ENCODE assay signal across 28 cellular contexts in genomic region chr10:102827597-102827975, GRCh38. TPM values are rescaled to one million over a fixed set of nuclear protein-coding genes. Genes with fewer than 3 reads are reported as not detected.
A peak's percentile ranks its signal among the peaks of the same experiment; 100 is the strongest.
DNase-seq lines count a peak whose midpoint lies in the region; ATAC-seq and TF ChIP-seq lines count a peak whose summit lies in the region.
"Had no signal": no experiment of that assay in that cellular context is flagged by ENCODE, and none has a peak within 500 bp of the region (broad histone marks: within the 10 kb centered on the region; RNA-seq: fewer than 3 reads in every experiment).

No MANE protein-coding gene starts in this region.

- no peak overlapping the region for H2AK5ac ChIP-seq in IMR-90 (ENCODE audit: low read depth, low read length)

- H4K8ac ChIP-seq in IMR-90 (ENCODE audit: low read depth in 2 of 2, low read length in 2 of 2): no peak overlapping the region

- H3K9me2 ChIP-seq in PC-9 (ENCODE audit: insufficient read depth): no peaks in the 10 kb centered on the region

- H3K27ac ChIP-seq in IMR-90 (ENCODE audit: insufficient read depth, low read length) (no peak overlapping the region), neural progenitor cell (no peak overlapping the region), PC-9 (no peak overlapping the region)
- H3K27ac ChIP-seq: BLaER1 had no signal

- no peak overlapping the region for H4K91ac ChIP-seq in IMR-90 (ENCODE audit: insufficient read depth, low read depth, low read length)

- no peak overlapping the region for H3K4me3 Mint-ChIP-seq in neural progenitor cell
- H3K4me3 Mint-ChIP-seq: CD14-positive monocyte; CD4-positive, alpha-beta memory T cell; CD4-positive, CD25-positive, alpha-beta regulatory T cell; CD8-positive, alpha-beta memory T cell had no signal

- H3K23ac ChIP-seq in IMR-90 (ENCODE audit: low read depth, low read length): no peak overlapping the region

- no peak for TF ChIP-seq POLR2A in IMR-90 (IDR thresholded peaks at IDR 0.05; ENCODE audit: low read depth, low read length)

- H2BK15ac ChIP-seq in IMR-90 (ENCODE audit: low read depth, low read length): no peak overlapping the region

- H3K27me3 Mint-ChIP-seq in neural progenitor cell (ENCODE audit: insufficient read depth, low read depth): peaks cover 3% of the 10 kb centered on the region

- no peak overlapping the region for H2AFZ ChIP-seq in IMR-90 (replicated peaks; ENCODE audit: low read length, poor library complexity)
- H2AFZ ChIP-seq in neural progenitor cell (replicated peaks): no peak overlapping the region
- H2AFZ ChIP-seq in PC-9: no peak overlapping the region

- H3K4me1 Mint-ChIP-seq in neural progenitor cell: peaks cover 7% of the 10 kb centered on the region
- H3K4me1 Mint-ChIP-seq: CD14-positive monocyte; CD4-positive, CD25-positive, alpha-beta regulatory T cell; CD8-positive, alpha-beta memory T cell had no signal

- H3K79me1 ChIP-seq in IMR-90 (ENCODE audit: low read depth in 1 of 2, low read length in 2 of 2): no peaks in the 10 kb centered on the region

- H3K4me2 ChIP-seq in IMR-90 (ENCODE audit: low read depth, low read length) (no peak overlapping the region), neural progenitor cell (no peak overlapping the region), PC-9 (no peak overlapping the region)
- H3K4me2 ChIP-seq: BLaER1 had no signal

- H3F3A ChIP-seq in neural progenitor cell (ENCODE audit: low read depth) (no peaks in the 10 kb centered on the region), PC-9 (ENCODE audit: insufficient read depth, low read depth) (no peaks in the 10 kb centered on the region)

- H2AK9ac ChIP-seq in IMR-90 (replicated peaks; ENCODE audit: low read depth, low read length, poor library complexity): no peak overlapping the region

- BruUV-seq in IMR-90 (replicated peaks; lab: Mats Ljungman, UMichigan) (no TSS peak), PC-9 (replicated peaks; lab: Mats Ljungman, UMichigan) (no TSS peak)

- H3K4me3 ChIP-seq in IMR-90 (ENCODE audit: insufficient read depth, low read depth, low read length) (no peak overlapping the region), neural progenitor cell (no peak overlapping the region), PC-9 (no peak overlapping the region)
- H3K4me3 ChIP-seq: BLaER1, GM12878 had no signal

- H4K20me1 ChIP-seq in IMR-90 (ENCODE audit: insufficient read depth, low read length) (no peaks in the 10 kb centered on the region), neural progenitor cell (ENCODE audit: low read depth) (no peaks in the 10 kb centered on the region), PC-9 (ENCODE audit: insufficient read depth) (no peaks in the 10 kb centered on the region)
- H4K20me1 ChIP-seq: BLaER1 had no signal

- H3K36me3 Mint-ChIP-seq in neural progenitor cell: no peaks in the 10 kb centered on the region
- H3K36me3 Mint-ChIP-seq: CD14-positive monocyte; CD4-positive, alpha-beta memory T cell; CD4-positive, CD25-positive, alpha-beta regulatory T cell; CD8-positive, alpha-beta memory T cell had no signal

- H3K36me3 ChIP-seq in IMR-90 (ENCODE audit: control insufficient read depth, insufficient read depth, low read length) (no peaks in the 10 kb centered on the region), neural progenitor cell (no peaks in the 10 kb centered on the region), PC-9 (ENCODE audit: low read depth) (no peaks in the 10 kb centered on the region)
- H3K36me3 ChIP-seq: BE2C, BLaER1 had no signal

- H3K4me1 ChIP-seq in IMR-90 (ENCODE audit: control insufficient read depth, insufficient read depth, low read length): no peaks in the 10 kb centered on the region
- H3K4me1 ChIP-seq in neural progenitor cell: no peaks in the 10 kb centered on the region
- H3K4me1 ChIP-seq in PC-9 (replicated peaks; ENCODE audit: insufficient read depth): no peaks in the 10 kb centered on the region
- H3K4me1 ChIP-seq: BE2C had no signal

- H3K9ac ChIP-seq in IMR-90 (ENCODE audit: low read depth, low read length) (no peak overlapping the region), neural progenitor cell (no peak overlapping the region)
- H3K9ac ChIP-seq: BLaER1 had no signal

- TF ChIP-seq RAD21 in IMR-90 (IDR thresholded peaks at IDR 0.05; ENCODE audit: low read length): no peak

- peak overlapping the region; percentile 41; the same call in 1 of the 2 replicates for H3K14ac ChIP-seq in IMR-90 (replicated peaks; ENCODE audit: low read depth, low read length)

- H3K4ac ChIP-seq in IMR-90 (ENCODE audit: low read depth, low read length): no peak overlapping the region

- no peaks in the 10 kb centered on the region for H3K9me3 ChIP-seq in IMR-90 (ENCODE audit: control insufficient read depth, insufficient read depth, low read length)
- H3K9me3 ChIP-seq in neural progenitor cell (ENCODE audit: low read depth): no peaks in the 10 kb centered on the region
- no peaks in the 10 kb centered on the region for H3K9me3 ChIP-seq in PC-9 (ENCODE audit: insufficient read depth, low read depth)
- H3K9me3 ChIP-seq: BE2C had no signal

- in situ Hi-C loops in IMR-90 (cut with MboI; ENCODE audit: low sequenced_read_pairs): no loop called here

- H3K79me2 ChIP-seq in neural progenitor cell (ENCODE audit: low read depth) (no peaks in the 10 kb centered on the region), PC-9 (ENCODE audit: low read depth) (no peaks in the 10 kb centered on the region)

- WGBS in IMR-90 (ENCODE audit: extremely low coverage in 2 of 2, insufficient read length in 1 of 2), 2 experiments: 67% methylated on average over 2 of the region's 5 CpGs; no CpG with 5 or more reads in 1 of the 2 experiments

- H3K27me3 ChIP-seq in IMR-90 (ENCODE audit: control insufficient read depth, insufficient read depth, low read length) (peaks cover 7% of the 10 kb centered on the region), neural progenitor cell (no peaks in the 10 kb centered on the region), PC-9 (ENCODE audit: insufficient read depth, low read depth) (no peaks in the 10 kb centered on the region)
- H3K27me3 ChIP-seq: BE2C, BLaER1 had no signal

- DNase-seq in IMR-90: no peak
- peak; percentile 35 for DNase-seq in islet precursor cell
- no peak for DNase-seq in neural progenitor cell (ENCODE audit: low spot score)
- no peak for DNase-seq in PC-9
- no peak for DNase-seq in activated effector memory CD4-positive, alpha-beta T cell treated with anti-CD3 and anti-CD28 coated beads, Interleukin-2, amount 50 U/mL, for 16 hours
- DNase-seq: 8988T; ACHN; BE2C; C1 segment of cervical spinal cord; CD4-positive, alpha-beta memory T cell; CD4-positive, CD25-positive, alpha-beta regulatory T cell; CD8-positive, alpha-beta memory T cell; COR-L47; DMS 273 treated with DMSO at 0.1 percent for 48 hours; DMS153; DMS53; DMS79; DND-41; EL; GDM1 had no signal

- H3K27ac Mint-ChIP-seq in neural progenitor cell: peak overlapping the region; percentile 53
- H3K27ac Mint-ChIP-seq: CD14-positive monocyte; CD4-positive, alpha-beta memory T cell; CD4-positive, CD25-positive, alpha-beta regulatory T cell; CD8-positive, alpha-beta memory T cell had no signal

- CTCF ChIA-PET in IMR-90 (lab: Yijun Ruan, JAX) (interaction anchor here (0.6 to 1.0 kb wide), 3 partner anchors 8 to 74 kb away, joined by 3 to 4 read pairs (median 3); no protein-coding TSS in a partner anchor), PC-9 (lab: Charles Lee) (no interaction called here)

- dilution Hi-C loops in IMR-90 (cut with HindIII; ENCODE audit: low sequenced_read_pairs, unreplicated experiment): no loop called here

- no peak overlapping the region for H3K56ac ChIP-seq in IMR-90 (ENCODE audit: extremely low read depth, insufficient read depth, low read length)

- H3K9me3 Mint-ChIP-seq in neural progenitor cell: peaks cover 5% of the 10 kb centered on the region
- H3K9me3 Mint-ChIP-seq: CD4-positive, alpha-beta memory T cell; CD8-positive, alpha-beta memory T cell had no signal

- POLR2A ChIA-PET in IMR-90 (lab: Charles Lee; ENCODE audit: unreplicated experiment) (no interaction called here), PC-9 (lab: Charles Lee; ENCODE audit: unreplicated experiment) (no interaction called here)

- H2BK5ac ChIP-seq in IMR-90 (ENCODE audit: low read depth, low read length, poor library complexity, severe bottlenecking): no peak overlapping the region

- no peak overlapping the region for H4K5ac ChIP-seq in IMR-90 (ENCODE audit: low read depth, low read length)

- no peak for TF ChIP-seq CTCF in IMR-90 (conservative IDR thresholded peaks at IDR 0.05; ENCODE audit: low read depth, low read length)
- TF ChIP-seq CTCF in neural progenitor cell (IDR thresholded peaks at IDR 0.05): no peak
- no peak for TF ChIP-seq CTCF in PC-9 (conservative IDR thresholded peaks at IDR 0.05)

- no peak overlapping the region for H3K18ac ChIP-seq in IMR-90 (ENCODE audit: low read depth, low read length)

- intact Hi-C loops in IMR-90 (cut with micrococcal nuclease) (no loop called here), PC-9 (cut with micrococcal nuclease; ENCODE audit: unreplicated experiment) (no loop called here)

- H3K9me1 ChIP-seq in IMR-90 (ENCODE audit: insufficient read depth, low read length): no peaks in the 10 kb centered on the region

- no peak overlapping the region for H2BK20ac ChIP-seq in IMR-90 (ENCODE audit: low read depth, low read length)

- ATAC-seq in IMR-90 (ENCODE audit: low read depth): no peak
- ATAC-seq in esophagus mucosa: no peak
- ATAC-seq: GM12878 had no signal

- H2BK120ac ChIP-seq in IMR-90 (ENCODE audit: low read depth, low read length): no peak overlapping the region

TF ChIP-seq in IMR-90, 13 proteins besides CTCF, POLR2A, EP300 and RAD21 (continues in another document):
- no peak for TF ChIP-seq MAFK (IDR thresholded peaks at IDR 0.05; ENCODE audit: low read depth, low read length)

RNA-seq across cellular contexts. Expression of gene CYP17A1, which starts 9.6 kb away (rescaled TPM):
- total RNA-seq in IMR-90 (2012; rRNA removed): not detected in 2 replicates
- not detected in 2 replicates for polyA plus RNA-seq in IMR-90 (2012; rRNA removed)
- not detected in 2 replicates for polyA plus RNA-seq in IMR-90 (2012; cell fraction: cytosol; rRNA removed)
- polyA plus RNA-seq in IMR-90 (2012; cell fraction: nucleus; rRNA removed; ENCODE audit: low replicate concordance): not detected in 2 replicates
- total RNA-seq in neural progenitor cell (ENCODE audit: low replicate concordance): not detected in 2 replicates
- not detected in 2 replicates for total RNA-seq in PC-9 (2021)
- 0.76 TPM for total RNA-seq in esophagus mucosa
- total RNA-seq: A673; CD4-positive, alpha-beta memory T cell; CD4-positive, CD25-positive, alpha-beta regulatory T cell; CD8-positive, alpha-beta memory T cell; Daoy; G401 had no signal
- polyA plus RNA-seq: AG04450; CD14-positive monocyte; CD4-positive, alpha-beta memory T cell; CD4-positive, CD25-positive, alpha-beta regulatory T cell; GM12878 had no signal

RNA-seq across cellular contexts. Expression of gene BORCS7, which starts 26.5 kb away (rescaled TPM):
- 8.8 and 20.3 TPM in 2 replicates for total RNA-seq in IMR-90 (2012; rRNA removed)
- polyA plus RNA-seq in IMR-90 (2012; rRNA removed): 17.4 and 19.4 TPM in 2 replicates
- polyA plus RNA-seq in IMR-90 (2012; cell fraction: cytosol; rRNA removed): 4.0 and 6.7 TPM in 2 replicates
- polyA plus RNA-seq in IMR-90 (2012; cell fraction: nucleus; rRNA removed; ENCODE audit: low replicate concordance): 2.3 and 8.4 TPM in 2 replicates
- total RNA-seq in neural progenitor cell (ENCODE audit: low replicate concordance): 10.1 and 18.4 TPM in 2 replicates
- 8.2 and 9.4 TPM in 2 replicates for total RNA-seq in PC-9 (2021)
- 8.0 TPM for total RNA-seq in esophagus mucosa

RNA-seq across cellular contexts. Expression of gene AS3MT, which starts 41.7 kb away (rescaled TPM):
- 3.6 and 7.5 TPM in 2 replicates for total RNA-seq in IMR-90 (2012; rRNA removed)
- 2.1 and 2.7 TPM in 2 replicates for polyA plus RNA-seq in IMR-90 (2012; rRNA removed)
- polyA plus RNA-seq in IMR-90 (2012; cell fraction: cytosol; rRNA removed): 1.5 and 1.6 TPM in 2 replicates
- polyA plus RNA-seq in IMR-90 (2012; cell fraction: nucleus; rRNA removed; ENCODE audit: low replicate concordance): 0.78 and 4.2 TPM in 2 replicates
- total RNA-seq in neural progenitor cell (ENCODE audit: low replicate concordance): 33.3 and 40.3 TPM in 2 replicates
- total RNA-seq in PC-9 (2021): 0.22 TPM in 1 of 2 replicates, not detected in the other
- 0.12 TPM for total RNA-seq in esophagus mucosa
- polyA plus RNA-seq: CD4-positive, CD25-positive, alpha-beta regulatory T cell; CD8-positive, alpha-beta memory T cell had no signal
